19 cellular contexts compared by ENCODE assay signal in the genomic region with DNA sequence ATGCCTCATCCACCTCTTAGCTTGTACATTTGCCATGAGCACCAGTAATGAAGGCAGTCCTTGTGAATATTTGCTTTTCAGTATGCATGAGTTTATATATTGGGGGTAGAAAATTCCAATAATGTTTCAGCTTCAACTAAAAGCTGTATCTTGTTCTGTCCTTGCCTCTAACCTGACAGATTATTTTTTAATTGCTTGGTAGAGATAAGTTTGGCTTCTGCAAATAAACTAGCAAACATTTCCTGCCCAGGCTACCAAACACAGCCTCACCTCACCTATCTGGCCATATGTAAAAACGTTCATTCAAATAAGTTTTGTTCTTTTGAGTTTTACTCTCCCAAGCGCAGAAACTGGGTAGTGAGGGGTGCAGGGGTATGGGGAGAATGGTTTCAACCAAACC.
"Had no signal": no experiment of that assay in that cellular context is flagged by ENCODE, and none has a peak within 500 bp of the region (broad histone marks: within the 10 kb centered on the region; RNA-seq: fewer than 3 reads in every experiment).

No MANE protein-coding gene starts in this region.

- H3K4me1 Mint-ChIP-seq: naive thymus-derived CD4-positive, alpha-beta T cell; stimulated activated naive B cell treated with anti-CD40 and anti-IgM and Interleukin-4, amounts not matched to agents 10 μg/mL and 1 μg/mL and 100 μg/mL, for 72 hours had no signal

- H3K27me3 Mint-ChIP-seq: activated CD4-positive, alpha-beta T cell treated with anti-CD3 and anti-CD28 coated beads, Interleukin-2, amount 10 ng/mL, durations not matched to agents 7 days and 5 days; dendritic cell treated with granulocyte-macrophage colony-stimulating factor and Interleukin-4, amounts not matched to agents 40 ng/mL and 50 ng/mL, for 4 days; effector memory CD8-positive, alpha-beta T cell; naive thymus-derived CD4-positive, alpha-beta T cell; stimulated activated naive B cell treated with anti-CD40 and anti-IgM and Interleukin-4, amounts not matched to agents 10 μg/mL and 1 μg/mL and 100 μg/mL, for 72 hours had no signal

- H3K27ac Mint-ChIP-seq: activated CD4-positive, alpha-beta T cell treated with anti-CD3 and anti-CD28 coated beads, Interleukin-2, amount 10 ng/mL, durations not matched to agents 7 days and 5 days; activated naive CD4-positive, alpha-beta T cell treated with anti-CD3 and anti-CD28 coated beads, Interleukin-2, amount 50 U/mL, for 72 hours; activated T-cell treated with anti-CD3 and anti-CD28 coated beads, Interleukin-2, amount 50 U/mL, for 72 hours; dendritic cell treated with granulocyte-macrophage colony-stimulating factor and Interleukin-4, amounts not matched to agents 40 ng/mL and 50 ng/mL, for 4 days; effector memory CD8-positive, alpha-beta T cell; naive thymus-derived CD4-positive, alpha-beta T cell; stimulated activated naive B cell treated with anti-CD40 and anti-IgM and Interleukin-4, amounts not matched to agents 10 μg/mL and 1 μg/mL and 100 μg/mL, for 72 hours had no signal

- H3K4me3 Mint-ChIP-seq: activated CD4-positive, alpha-beta T cell treated with anti-CD3 and anti-CD28 coated beads, Interleukin-2, amount 10 ng/mL, durations not matched to agents 7 days and 5 days; activated T-cell treated with anti-CD3 and anti-CD28 coated beads, Interleukin-2, amount 50 U/mL, for 72 hours; dendritic cell treated with granulocyte-macrophage colony-stimulating factor and Interleukin-4, amounts not matched to agents 40 ng/mL and 50 ng/mL, for 4 days; effector memory CD8-positive, alpha-beta T cell; naive thymus-derived CD4-positive, alpha-beta T cell; stimulated activated naive B cell treated with anti-CD40 and anti-IgM and Interleukin-4, amounts not matched to agents 10 μg/mL and 1 μg/mL and 100 μg/mL, for 72 hours had no signal

- H3K36me3 ChIP-seq: tibial nerve, vagina had no signal

- FAIRE-seq: frontal cortex had no signal

- H3K9me3 Mint-ChIP-seq: effector memory CD8-positive, alpha-beta T cell had no signal

- H3K27me3 ChIP-seq: tibial nerve, vagina had no signal

- DNase-seq: activated CD4-positive, alpha-beta T cell treated with anti-CD3 and anti-CD28 coated beads, Interleukin-2, amount 10 ng/mL, durations not matched to agents 7 days and 5 days; activated CD4-positive, CD25-positive, alpha-beta regulatory T cell; activated CD8-positive, alpha-beta memory T cell treated with anti-CD3 and anti-CD28 coated beads, Interleukin-2, amount 50 U/mL, for 48 hours; activated gamma-delta T cell; activated T-cell treated with anti-CD3 and anti-CD28 coated beads, Interleukin-2, amount 50 U/mL, for 72 hours; cerebellar nuclear complex; effector memory CD8-positive, alpha-beta T cell; left cardiac atrium; naive thymus-derived CD4-positive, alpha-beta T cell; posterior cingulate gyrus; stimulated activated CD4-positive, alpha-beta T cell treated with anti-CD3 and anti-CD28 coated beads, Interleukin-2, amount 100 ng/mL, for 48 hours; stimulated activated naive B cell treated with anti-CD40 and anti-IgM and Interleukin-4, amounts not matched to agents 10 μg/mL and 1 μg/mL and 100 μg/mL, for 72 hours; substantia nigra had no signal

- H3K27ac ChIP-seq: vagina had no signal

- H3K4me3 ChIP-seq: lung, tibial nerve, vagina had no signal

- ATAC-seq: activated naive CD4-positive, alpha-beta T cell treated with anti-CD3 and anti-CD28 coated beads, Interleukin-2, amount 50 U/mL, for 72 hours; activated T-cell treated with anti-CD3 and anti-CD28 coated beads, Interleukin-2, amount 50 U/mL, for 72 hours; effector memory CD8-positive, alpha-beta T cell; naive thymus-derived CD4-positive, alpha-beta T cell; stimulated activated naive B cell treated with anti-CD40 and anti-IgM and Interleukin-4, amounts not matched to agents 10 μg/mL and 1 μg/mL and 100 μg/mL, for 72 hours had no signal

- H3K9me3 ChIP-seq: tibial nerve, vagina had no signal
